Comparison of ENCODE assay signal across 1 cellular context in the genomic region with DNA sequence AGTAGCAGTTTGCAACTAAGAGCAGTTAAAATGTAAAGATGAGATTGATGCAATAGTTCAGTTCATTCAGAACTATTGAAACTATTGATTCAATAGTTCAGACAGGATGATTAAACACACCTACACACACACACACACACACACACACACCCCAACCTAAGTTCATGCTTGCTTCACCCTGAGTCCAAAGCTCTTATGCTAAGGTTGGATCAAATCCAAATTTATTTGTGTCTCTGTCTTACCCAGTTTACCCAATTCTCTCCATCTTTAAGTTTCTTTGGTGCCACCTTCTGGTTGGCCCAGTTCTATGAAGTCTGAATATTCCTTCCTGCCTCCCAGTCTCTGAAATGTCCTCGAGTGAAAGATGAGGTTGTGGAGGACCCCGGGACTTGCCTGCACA.
TF ChIP-seq lines count a peak whose summit lies in the region.

No MANE protein-coding gene starts in this region.

TF ChIP-seq in H1, 55 proteins besides CTCF, POLR2A, EP300 and RAD21:
- TF ChIP-seq HDAC2 (IDR thresholded peaks at IDR 0.05; ENCODE audit: borderline replicate concordance in 1 of 2, low read depth in 2 of 2, low read length in 2 of 2): no peak
- TF ChIP-seq RXRA (IDR thresholded peaks at IDR 0.05; ENCODE audit: insufficient read depth, low read depth, low read length): no peak
- TF ChIP-seq NRF1 (IDR thresholded peaks at IDR 0.05; ENCODE audit: low read depth, low read length): no peak
- no peak for TF ChIP-seq KDM1A (IDR thresholded peaks at IDR 0.05; ENCODE audit: borderline replicate concordance, low read length)
- TF ChIP-seq SP4 (IDR thresholded peaks at IDR 0.05; ENCODE audit: low read length): no peak
- TF ChIP-seq SIX5 (IDR thresholded peaks at IDR 0.05; ENCODE audit: low read depth, low read length): no peak
- no peak for TF ChIP-seq TEAD4 (IDR thresholded peaks at IDR 0.05; ENCODE audit: low read depth, low read length)
- no peak for TF ChIP-seq TAF7 (optimal IDR thresholded peaks at IDR 0.05; ENCODE audit: borderline replicate concordance, low read depth, low read length)
- no peak for TF ChIP-seq NANOG (IDR thresholded peaks at IDR 0.05; ENCODE audit: insufficient read depth, low read depth, low read length, poor library complexity, severe bottlenecking)
- no peak for TF ChIP-seq SUZ12 (IDR thresholded peaks at IDR 0.05; ENCODE audit: low read length)
